In genomic region chr7:127251458-127252379, GRCh38 we compare ENCODE assay signal across 8 cellular contexts. TPM values are rescaled to one million over a fixed set of nuclear protein-coding genes. Genes with fewer than 3 reads are reported as not detected.
DNase-seq lines count a peak whose midpoint lies in the region; TF ChIP-seq lines count a peak whose summit lies in the region.

No MANE protein-coding gene starts in this region.

- peak overlapping the region; percentile 12 for H3K9ac ChIP-seq in H9 (ENCODE audit: extremely low read depth, insufficient read length, low read length)

- H2BK12ac ChIP-seq in H9 (ENCODE audit: insufficient read length, low read depth, low read length), result no peak overlapping the region

- peaks cover 84% of the 10 kb centered on the region for H3K27me3 ChIP-seq in BE2C
- peaks cover 45% of the 10 kb centered on the region for H3K27me3 ChIP-seq in H9 (ENCODE audit: insufficient read depth, low read length)
- peaks cover 92% of the 10 kb centered on the region for H3K27me3 ChIP-seq in left ventricle myocardium inferior (ENCODE audit: low read depth)
- H3K27me3 ChIP-seq in sigmoid colon, result peaks cover 15 to 78% (median 45%) of the 10 kb centered on the region in 3 donors

- H3K56ac ChIP-seq in H9 (ENCODE audit: insufficient read length, low read depth, low read length), result no peak overlapping the region

- peak overlapping the region; percentile 59 for H3K4me2 ChIP-seq in H9 (ENCODE audit: insufficient read depth, insufficient read length, low read length)

- no peak overlapping the region for H3K14ac ChIP-seq in H9 (ENCODE audit: insufficient read depth, low read length)

- no peak overlapping the region for H3K4ac ChIP-seq in H9 (ENCODE audit: low read depth, low read length)

- TF ChIP-seq EP300 in sigmoid colon (IDR thresholded peaks at IDR 0.05), result no peak

- H3K27ac ChIP-seq in H9 (ENCODE audit: insufficient read length, low read depth, low read length) (no peak overlapping the region), left ventricle myocardium inferior (replicated peaks) (no peak overlapping the region), sigmoid colon (no peak overlapping the region)

- H2BK5ac ChIP-seq in H9 (ENCODE audit: insufficient read length, low read length), result no peak overlapping the region

- peaks cover 10 to 18% of the 10 kb centered on the region in 2 experiments for H3K4me1 Mint-ChIP-seq in H9

- no peak overlapping the region for H2BK15ac ChIP-seq in H9 (ENCODE audit: low read depth, low read length)

- no CpG with 5 or more reads among the region's 81 CpGs for WGBS in H9 (ENCODE audit: extremely low coverage, insufficient read length, low lambda C conversion rate)
- 0 to 1% methylated on average over 81 of the region's 81 CpGs for WGBS in sigmoid colon, 2 donors

- H3K9me3 Mint-ChIP-seq in H9, result 0 out of 5 replicates have a peak, but pooled peaks cover 0 to 2% of the 10 kb centered on the region in 2 experiments

- no peak overlapping the region for H4K5ac ChIP-seq in H9 (ENCODE audit: insufficient read length, low read depth, low read length)

- H3K4me3 ChIP-seq in BE2C (ENCODE audit: low read depth, low read length) (peak overlapping the region; percentile 78), left ventricle myocardium inferior (peak overlapping the region; percentile 85), sigmoid colon (peak overlapping the region; percentile 46 to 68 (median 62))

- TF ChIP-seq CTCF in BE2C (IDR thresholded peaks at IDR 0.05; ENCODE audit: low read depth, low read length) (no peak), H9 (conservative IDR thresholded peaks at IDR 0.05) (no peak), left ventricle myocardium inferior (IDR thresholded peaks at IDR 0.05; ENCODE audit: borderline replicate concordance) (no peak), sigmoid colon (IDR thresholded peaks at IDR 0.05) (no peak)

- H3K79me2 ChIP-seq in H9 (ENCODE audit: insufficient read depth, low read length), result no peaks in the 10 kb centered on the region

- H3K4me3 Mint-ChIP-seq in H9, result peak overlapping the region; percentile 69 to 89

- H3K27me3 Mint-ChIP-seq in H9 (ENCODE audit: low read depth), result peaks cover 90% of the 10 kb centered on the region

- H3K18ac ChIP-seq in H9 (ENCODE audit: insufficient read length, low read depth, low read length), result no peak overlapping the region

- no peak overlapping the region for H4K91ac ChIP-seq in H9 (ENCODE audit: insufficient read length, low read depth, low read length)

- no peaks in the 10 kb centered on the region; a peak in 1 of 7 replicates for H3K36me3 Mint-ChIP-seq in H9 (ENCODE audit: insufficient read depth in 1 of 3, low read depth in 3 of 3)

- H3K79me1 ChIP-seq in H9 (ENCODE audit: insufficient read depth, low read depth, low read length, poor library complexity, severe bottlenecking), result no peaks in the 10 kb centered on the region

- intact Hi-C loops in left ventricle myocardium inferior (cut with micrococcal nuclease), result no loop called here
- intact Hi-C loops in sigmoid colon (cut with DNase I), result loop anchor here (5.0 kb wide), 1 partner anchor 449 kb away; no protein-coding TSS in a partner anchor

- peaks cover 24% of the 10 kb centered on the region for H3K23me2 ChIP-seq in H9 (ENCODE audit: insufficient read length, low read depth, low read length, poor library complexity, severe bottlenecking)

- no peak for TF ChIP-seq POLR2A in sigmoid colon (IDR thresholded peaks at IDR 0.05)

- H3T11ph ChIP-seq in H9 (ENCODE audit: low read length), result no peak overlapping the region

- H3K4me1 ChIP-seq in BE2C, result no peaks in the 10 kb centered on the region
- no peaks in the 10 kb centered on the region for H3K4me1 ChIP-seq in H9 (ENCODE audit: insufficient read depth, low read length)
- H3K4me1 ChIP-seq in left ventricle myocardium inferior, result peaks cover 36% of the 10 kb centered on the region
- H3K4me1 ChIP-seq in sigmoid colon, result peaks cover 0 to 30% (median 23%) of the 10 kb centered on the region in 4 donors

- no peak overlapping the region for H3K23ac ChIP-seq in H9 (ENCODE audit: insufficient read length, low read depth, low read length)

- no peak overlapping the region for H2AFZ ChIP-seq in H9 (ENCODE audit: low read length)

- peak overlapping the region in 1 of 3 experiments; percentile 35; a peak in 1 of 7 replicates for H3K27ac Mint-ChIP-seq in H9

- H2BK120ac ChIP-seq in H9 (ENCODE audit: low read depth, low read length, poor library complexity, severe bottlenecking), result no peak overlapping the region

- no peaks in the 10 kb centered on the region for H4K20me1 ChIP-seq in H9 (ENCODE audit: control insufficient read depth, insufficient read depth, insufficient read length)

- H3K9me3 ChIP-seq in BE2C, result no peaks in the 10 kb centered on the region
- no peaks in the 10 kb centered on the region for H3K9me3 ChIP-seq in H9 (ENCODE audit: control insufficient read depth, low read depth, low read length)
- H3K9me3 ChIP-seq in left ventricle myocardium inferior (replicated peaks), result no peaks in the 10 kb centered on the region
- H3K9me3 ChIP-seq in sigmoid colon, result no peaks in the 10 kb centered on the region

- H3K36me3 ChIP-seq in BE2C, result no peaks in the 10 kb centered on the region
- no peaks in the 10 kb centered on the region for H3K36me3 ChIP-seq in left ventricle myocardium inferior
- H3K36me3 ChIP-seq in sigmoid colon, result no peaks in the 10 kb centered on the region

- DNase-seq in BE2C (no peak), H9 (peak; percentile 45), left ventricle myocardium inferior (no peak), sigmoid colon (no peak), MV-4-11 (lab: John Stamatoyannopoulos, UW) (no peak), OCI-M1 (lab: John Stamatoyannopoulos, UW) (no peak), HUDEP-2 (lab: John Stamatoyannopoulos, UW; ENCODE audit: unreplicated experiment in 76 of 76) (no peak)
- DNase-seq in activated T-cell treated with anti-CD3 and anti-CD28 coated beads, Interleukin-2, amount 50 U/mL, for 1 hour, result peak; percentile 23

- H2AK5ac ChIP-seq in H9 (ENCODE audit: insufficient read length, low read length), result no peak overlapping the region

- H4K8ac ChIP-seq in H9 (replicated peaks; ENCODE audit: insufficient read length, low read depth, low read length), result no peak overlapping the region

- no peak overlapping the region for H2BK20ac ChIP-seq in H9 (ENCODE audit: low read depth, low read length, poor library complexity, severe bottlenecking)

RNA-seq across cellular contexts. Expression of gene GRM8, which starts 1.0 kb away (rescaled TPM):
- 1.5 TPM for polyA plus RNA-seq in BE2C (2012; ENCODE audit: insufficient read depth, insufficient read length, low read depth)
- 1.2 and 1.8 TPM in 2 replicates for total RNA-seq in H9 (2021)
- total RNA-seq in left ventricle myocardium inferior, result 0.69 TPM
- total RNA-seq in sigmoid colon, result under 1 TPM in 2 of 4 donors, not detected in 2; 0.27 to 0.55 TPM
- 1 to 10 TPM in 1 of 3 donors, not detected in 2; 1.9 TPM for polyA plus RNA-seq in sigmoid colon

Comparison
In these comparisons a context has a peak if more than half of its experiments do, and no peak if none do; other contexts are left out.
1. DNase-seq: peak in H9 (single experiment) and activated T-cell treated with anti-CD3 and anti-CD28 coated beads, Interleukin-2, amount 50 U/mL, for 1 hour (single experiment); none in BE2C (single experiment), left ventricle myocardium inferior (single experiment), sigmoid colon (single experiment), MV-4-11 (single experiment), OCI-M1 (single experiment) and HUDEP-2 (0 of 76).
2. Peak in every context shown above with its lines, with median percentiles within 50 percentile points of each other: H3K4me3 ChIP-seq.